Comparison of ENCODE assay signal across 8 cellular contexts in genomic region chr1:22641906-22642636, GRCh38. TPM values are rescaled to one million over a fixed set of nuclear protein-coding genes. Genes with fewer than 3 reads are reported as not detected.
DNase-seq lines count a peak whose midpoint lies in the region; ATAC-seq and TF ChIP-seq lines count a peak whose summit lies in the region.

No MANE protein-coding gene starts in this region.

- no peaks in the 10 kb centered on the region for H3K4me1 Mint-ChIP-seq in immature natural killer cell

- no peaks in the 10 kb centered on the region; the same call in 1 of the 2 replicates for H3K27me3 ChIP-seq in GM06990 (replicated peaks; ENCODE audit: control insufficient read depth, insufficient read depth, low read length)
- no peaks in the 10 kb centered on the region for H3K27me3 ChIP-seq in brain microvascular endothelial cell (replicated peaks)

- H3K27me3 Mint-ChIP-seq in immature natural killer cell (ENCODE audit: low read depth in 3 of 3), result peaks cover 2 to 8% (median 3%) of the 10 kb centered on the region in 3 donors

- DNase-seq in GM06990 (ENCODE audit: extremely low read depth, insufficient read length) (peak; percentile 47), NCI-H1105 (lab: John Stamatoyannopoulos, UW) (peak; percentile 52), brain microvascular endothelial cell (peak; percentile 32), immature natural killer cell (peak; percentile 24 to 57 (median 49))
- DNase-seq in stimulated activated CD4-positive, alpha-beta T cell treated with anti-CD3 and anti-CD28 coated beads, Interleukin-1b, Interleukin-23, amount 100 ng/mL, for 1 hour (ENCODE audit: low read depth in 2 of 2), result peak; percentile 23 to 57

- H3K27ac ChIP-seq in brain microvascular endothelial cell, result no peak overlapping the region

- no peaks in the 10 kb centered on the region for H3K36me3 ChIP-seq in GM06990 (ENCODE audit: control insufficient read depth, insufficient read depth, low read length)
- H3K36me3 ChIP-seq in brain microvascular endothelial cell (replicated peaks), result no peaks in the 10 kb centered on the region

- H3K4me3 Mint-ChIP-seq in immature natural killer cell, result no peak overlapping the region

- no peaks in the 10 kb centered on the region for H3K36me3 Mint-ChIP-seq in immature natural killer cell

- H3K27ac Mint-ChIP-seq in immature natural killer cell, result no peak overlapping the region

- no peaks in the 10 kb centered on the region for H3K9me3 Mint-ChIP-seq in immature natural killer cell

- H3K4me3 ChIP-seq in GM06990 (replicated peaks; ENCODE audit: low read depth, low read length) (no peak overlapping the region), WI38 (ENCODE audit: low read depth, low read length) (no peak overlapping the region), brain microvascular endothelial cell (ENCODE audit: low read depth, low read length) (no peak overlapping the region)

- in situ Hi-C loops in brain microvascular endothelial cell (cut with HindIII; ENCODE audit: low pct_ligation_motif_present, low sequenced_read_pairs), result no loop called here

- ATAC-seq in GM18511 (IDR thresholded peaks at IDR 0.05; ENCODE audit: unreplicated experiment) (no peak), HG02852 (IDR thresholded peaks at IDR 0.05; ENCODE audit: unreplicated experiment) (no peak)

- TF ChIP-seq CTCF in GM06990 (IDR thresholded peaks at IDR 0.05; ENCODE audit: insufficient read depth, low read length, poor library complexity, severe bottlenecking), result peak; percentile 92
- TF ChIP-seq CTCF in WI38 (IDR thresholded peaks at IDR 0.05; ENCODE audit: low read depth, low read length), result peak; percentile 91
- peak; percentile 95 for TF ChIP-seq CTCF in brain microvascular endothelial cell (IDR thresholded peaks at IDR 0.05; ENCODE audit: low read depth, low read length, missing control alignments)

RNA-seq across cellular contexts. Expression of gene C1QC, which starts 1.4 kb away (rescaled TPM):
- polyA plus RNA-seq in immature natural killer cell, result not detected

RNA-seq across cellular contexts. Expression of gene C1QA, which starts 5.6 kb away (rescaled TPM):
- not detected for polyA plus RNA-seq in immature natural killer cell

RNA-seq across cellular contexts. Expression of gene C1QB, which starts 11.0 kb away (rescaled TPM):
- polyA plus RNA-seq in immature natural killer cell, result not detected
